9 cellular contexts compared by ENCODE assay signal in genomic region chr5:91361055-91361701, GRCh38. TPM values are rescaled to one million over a fixed set of nuclear protein-coding genes. Genes with fewer than 3 reads are reported as not detected.
A peak's percentile ranks its signal among the peaks of the same experiment; 100 is the strongest.
DNase-seq lines count a peak whose midpoint lies in the region; ATAC-seq and TF ChIP-seq lines count a peak whose summit lies in the region.
"Had no signal": no experiment of that assay in that cellular context is flagged by ENCODE, and none has a peak within 500 bp of the region (broad histone marks: within the 10 kb centered on the region; RNA-seq: fewer than 3 reads in every experiment).

No MANE protein-coding gene starts in this region.

- H3K36me3 ChIP-seq in PC-9 (ENCODE audit: low read depth): no peaks in the 10 kb centered on the region
- H3K36me3 ChIP-seq: cardiac muscle cell had no signal

- H3K9me3 Mint-ChIP-seq in immature natural killer cell: peaks cover 3 to 7% (median 5%) of the 10 kb centered on the region in 6 donors

- H3K27ac ChIP-seq in PC-9: no peak overlapping the region
- H3K27ac ChIP-seq: cardiac muscle cell had no signal

- H3K9me3 ChIP-seq in PC-9 (ENCODE audit: insufficient read depth, low read depth): no peaks in the 10 kb centered on the region

- H3K4me3 ChIP-seq in PC-9: no peak overlapping the region
- H3K4me3 ChIP-seq: cardiac muscle cell had no signal

- intact Hi-C loops in PC-9 (cut with micrococcal nuclease; ENCODE audit: unreplicated experiment): no loop called here

- H3K4me2 ChIP-seq in PC-9: no peak overlapping the region

- peaks cover 8 to 9% (median 9%) of the 10 kb centered on the region in 3 donors for H3K36me3 Mint-ChIP-seq in immature natural killer cell

- H4K20me1 ChIP-seq in PC-9 (ENCODE audit: insufficient read depth): no peaks in the 10 kb centered on the region

- no peaks in the 10 kb centered on the region for H3K27me3 ChIP-seq in PC-9 (ENCODE audit: insufficient read depth, low read depth)
- H3K27me3 ChIP-seq: cardiac muscle cell had no signal

- peaks cover 8% of the 10 kb centered on the region; the same call in 1 of the 2 replicates for H3F3A ChIP-seq in PC-9 (ENCODE audit: insufficient read depth, low read depth)

- peaks cover 7 to 12% of the 10 kb centered on the region in 2 donors for H3K4me1 Mint-ChIP-seq in immature natural killer cell

- no peak for TF ChIP-seq CTCF in PC-9 (conservative IDR thresholded peaks at IDR 0.05)

- H3K27me3 Mint-ChIP-seq in immature natural killer cell (ENCODE audit: low read depth in 3 of 3): peaks cover 0 to 3% (median 2%) of the 10 kb centered on the region in 3 donors

- no peaks in the 10 kb centered on the region for H3K79me2 ChIP-seq in PC-9 (ENCODE audit: low read depth)

- BruUV-seq in PC-9 (replicated peaks; lab: Mats Ljungman, UMichigan): no TSS peak

- no peaks in the 10 kb centered on the region for H3K9me2 ChIP-seq in PC-9 (ENCODE audit: insufficient read depth)

- POLR2A ChIA-PET in PC-9 (lab: Charles Lee; ENCODE audit: unreplicated experiment): no interaction called here

- H3K4me1 ChIP-seq in PC-9 (replicated peaks; ENCODE audit: insufficient read depth): peaks cover 26% of the 10 kb centered on the region

- ATAC-seq in GM18861 (IDR thresholded peaks at IDR 0.05; ENCODE audit: unreplicated experiment): peak; percentile 84
- peak; percentile 87 for ATAC-seq in GM21619 (IDR thresholded peaks at IDR 0.05; ENCODE audit: unreplicated experiment)
- peak; percentile 91 for ATAC-seq in HG03565 (IDR thresholded peaks at IDR 0.05; ENCODE audit: unreplicated experiment)

- CTCF ChIA-PET in PC-9 (lab: Charles Lee): interaction anchor here (0.6 kb wide), 1 partner anchor 499 kb away, joined by 3 read pairs; no protein-coding TSS in a partner anchor

- H2AFZ ChIP-seq in PC-9: no peak overlapping the region

- H3K4me3 Mint-ChIP-seq in immature natural killer cell: peak overlapping the region in 2 of 5 donors; percentile 10 to 33

- peak overlapping the region in 4 of 6 donors; percentile 6 to 68 (median 39) for H3K27ac Mint-ChIP-seq in immature natural killer cell

- DNase-seq in immature natural killer cell (peak in 1 of 3 donors; percentile 17), NCI-H446 (lab: John Stamatoyannopoulos, UW) (no peak), NCI-H345 treated with DMSO at 0.1 percent for 48 hours (lab: John Stamatoyannopoulos, UW; ENCODE audit: unreplicated experiment) (no peak), NCI-H1048 (lab: John Stamatoyannopoulos, UW) (no peak), PC-9 (no peak)

RNA-seq across cellular contexts. Expression of gene ARRDC3, which starts 21.9 kb away (rescaled TPM):
- 10 to 100 TPM; 39.1 to 51.5 (median 50.3) TPM for polyA plus RNA-seq in immature natural killer cell
- 25.0 and 32.0 TPM in 2 replicates for total RNA-seq in PC-9 (2021)
